Comparison of ENCODE assay signal across 16 cellular contexts in the genomic region with DNA sequence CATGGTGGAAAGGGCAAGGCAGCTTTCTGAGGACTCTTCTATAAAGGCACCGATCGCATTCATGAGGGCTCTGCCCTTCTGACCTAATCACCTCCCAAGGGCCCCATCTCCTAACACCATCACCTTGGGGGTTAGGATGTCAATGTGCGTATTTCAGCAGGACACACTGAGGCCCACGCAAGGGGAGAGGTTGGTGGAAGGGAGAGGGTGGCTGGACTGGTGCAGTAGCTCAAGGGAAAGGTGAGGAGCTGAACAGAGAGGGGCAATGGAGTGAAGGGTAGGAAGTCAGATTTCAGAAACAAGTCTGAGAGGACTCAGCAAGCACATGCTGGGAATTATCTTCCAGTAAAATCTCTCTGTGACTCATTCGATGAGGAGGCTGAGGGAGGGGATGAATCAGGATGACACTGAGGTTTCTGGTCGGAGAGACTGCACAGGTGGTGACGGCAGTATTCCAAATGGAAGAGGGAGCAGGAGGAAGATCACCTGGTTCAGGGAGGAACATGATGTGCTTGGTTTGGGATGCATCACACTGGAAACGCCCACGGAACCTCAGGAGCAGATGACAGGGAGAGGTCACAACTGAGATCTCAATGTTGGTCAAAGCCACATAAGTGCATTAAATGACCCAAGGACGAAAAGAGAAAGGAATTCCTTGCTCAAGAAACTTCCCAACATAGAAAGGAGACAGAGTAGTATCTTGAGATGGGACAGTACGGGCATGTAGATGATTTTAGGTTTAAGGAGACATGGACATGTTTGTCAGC.
DNase-seq lines count a peak whose midpoint lies in the region; ATAC-seq and TF ChIP-seq lines count a peak whose summit lies in the region.
"Had no signal": no experiment of that assay in that cellular context is flagged by ENCODE, and none has a peak within 500 bp of the region (broad histone marks: within the 10 kb centered on the region; RNA-seq: fewer than 3 reads in every experiment).

No MANE protein-coding gene starts in this region.

- H3K9me3 Mint-ChIP-seq in osteocyte (ENCODE audit: unreplicated experiment): no peaks in the 10 kb centered on the region

- no peaks in the 10 kb centered on the region for H3K9me3 ChIP-seq in Panc1 (ENCODE audit: control insufficient read depth, insufficient read depth, low read depth, low read length)
- H3K9me3 ChIP-seq: gastrocnemius medialis, HAP-1, uterus had no signal

- no peaks in the 10 kb centered on the region for H3K4me1 Mint-ChIP-seq in osteocyte (ENCODE audit: unreplicated experiment)
- H3K4me1 Mint-ChIP-seq: immature natural killer cell had no signal

- no TSS peak for BruUV-seq in Panc1 (replicated peaks; lab: Mats Ljungman, UMichigan)

- POLR2A ChIA-PET in Panc1 (lab: Charles Lee): no interaction called here

- intact Hi-C loops in Panc1 (cut with micrococcal nuclease; ENCODE audit: unreplicated experiment): no loop called here

- in situ Hi-C loops in Panc1 (cut with HindIII; ENCODE audit: low pct_unique_long_range_greater_than_20kb, low sequenced_read_pairs): no loop called here

- H3K27me3 Mint-ChIP-seq in osteocyte (ENCODE audit: unreplicated experiment): no peaks in the 10 kb centered on the region

- TF ChIP-seq CTCF in Panc1 (IDR thresholded peaks at IDR 0.05) (no peak), foreskin fibroblast (IDR thresholded peaks at IDR 0.05; ENCODE audit: low read depth, low read length) (no peak), osteocyte (IDR thresholded peaks at IDR 0.05) (no peak)

- CTCF ChIA-PET in Panc1 (lab: Charles Lee): interaction anchor here (0.5 kb wide), 1 partner anchor 53 kb away, joined by 8 read pairs; no protein-coding TSS in a partner anchor

- no peak overlapping the region for H3K4me3 Mint-ChIP-seq in osteocyte (ENCODE audit: unreplicated experiment)
- H3K4me3 Mint-ChIP-seq: activated CD8-positive, alpha-beta T cell treated with anti-CD3 and anti-CD28 coated beads, Interleukin-2, amount 10 ng/mL, durations not matched to agents 7 days and 5 days; immature natural killer cell had no signal

- DNase-seq in HCEC 1CT (peak; percentile 15), Panc1 (ENCODE audit: low read depth, low spot score) (peak; percentile 67), foreskin fibroblast (peak; percentile 20 to 70), osteocyte (ENCODE audit: extremely low spot score, unreplicated experiment) (no peak), cortex of kidney (lab: John Stamatoyannopoulos, UW) (no peak), SKM-1 (lab: John Stamatoyannopoulos, UW; ENCODE audit: unreplicated experiment) (no peak)
- DNase-seq: activated CD8-positive, alpha-beta T cell treated with anti-CD3 and anti-CD28 coated beads, Interleukin-2, amount 10 ng/mL, durations not matched to agents 7 days and 5 days; activated effector memory CD4-positive, alpha-beta T cell treated with anti-CD3 and anti-CD28 coated beads, Interleukin-2, amount 50 U/mL, for 16 hours; gastrocnemius medialis; immature natural killer cell; NK-92 treated with Interleukin-12 subunit alpha and Interleukin-12 subunit beta, amount 100 ng/mL, for 24 hours; stimulated activated CD4-positive, alpha-beta T cell treated with anti-CD3 and anti-CD28 coated beads, Interleukin-2, amount 100 ng/mL, for 24 hours; uterus had no signal

- no peak overlapping the region for H3K4me3 ChIP-seq in Panc1 (ENCODE audit: low read depth in 2 of 2, low read length in 2 of 2)
- no peak overlapping the region for H3K4me3 ChIP-seq in foreskin fibroblast (ENCODE audit: low read depth in 1 of 2, low read length in 2 of 2)
- H3K4me3 ChIP-seq: gastrocnemius medialis, HAP-1, uterus had no signal

- no peaks in the 10 kb centered on the region for H3K36me3 Mint-ChIP-seq in osteocyte (ENCODE audit: unreplicated experiment)
- H3K36me3 Mint-ChIP-seq: immature natural killer cell had no signal

- H3K4me1 ChIP-seq in Panc1 (ENCODE audit: control insufficient read depth, insufficient read depth, low read length): no peaks in the 10 kb centered on the region
- H3K4me1 ChIP-seq: gastrocnemius medialis, HAP-1, uterus had no signal

- no peaks in the 10 kb centered on the region for H3K27me3 ChIP-seq in Panc1 (ENCODE audit: control insufficient read depth, insufficient read depth, low read length)
- H3K27me3 ChIP-seq: gastrocnemius medialis, uterus had no signal

- no peaks in the 10 kb centered on the region for H3K36me3 ChIP-seq in Panc1 (ENCODE audit: control insufficient read depth, insufficient read depth, low read length)
- H3K36me3 ChIP-seq: gastrocnemius medialis, HAP-1, uterus had no signal

- no peak overlapping the region for H3K27ac Mint-ChIP-seq in osteocyte (ENCODE audit: unreplicated experiment)
- H3K27ac Mint-ChIP-seq: activated CD8-positive, alpha-beta T cell treated with anti-CD3 and anti-CD28 coated beads, Interleukin-2, amount 10 ng/mL, durations not matched to agents 7 days and 5 days; immature natural killer cell; progenitor cell of endocrine pancreas had no signal

- peak; percentile 77 for ATAC-seq in Panc1
- no peak for ATAC-seq in HG02642 (IDR thresholded peaks at IDR 0.05; ENCODE audit: poor library complexity, unreplicated experiment)
- ATAC-seq: activated CD8-positive, alpha-beta T cell treated with anti-CD3 and anti-CD28 coated beads, Interleukin-2, amount 10 ng/mL, durations not matched to agents 7 days and 5 days; gastrocnemius medialis had no signal

- H3K27ac ChIP-seq in Panc1 (ENCODE audit: low read length): no peak overlapping the region
- H3K27ac ChIP-seq: gastrocnemius medialis, uterus had no signal

Comparison
In these comparisons a context has a peak if more than half of its experiments do, and no peak if none do; other contexts are left out.
1. DNase-seq: peak in HCEC 1CT (single experiment), Panc1 (single experiment) and foreskin fibroblast (2 of 2); none in osteocyte (single experiment), cortex of kidney (single experiment) and SKM-1 (single experiment).